ENCODE assay signal across 8 cellular contexts in genomic region chr4:102263024-102263787, GRCh38.
DNase-seq lines count a peak whose midpoint lies in the region; ATAC-seq and TF ChIP-seq lines count a peak whose summit lies in the region.

No MANE protein-coding gene starts in this region.

- no peak overlapping the region for H3K56ac ChIP-seq in H9 (ENCODE audit: insufficient read length, low read depth, low read length)

- H3K9me3 ChIP-seq in H9 (ENCODE audit: control insufficient read depth, low read depth, low read length) (no peaks in the 10 kb centered on the region), RWPE2 (ENCODE audit: severe bottlenecking) (no peaks in the 10 kb centered on the region), esophagus squamous epithelium (no peaks in the 10 kb centered on the region), psoas muscle (no peaks in the 10 kb centered on the region)

- no peak overlapping the region for H2AFZ ChIP-seq in H9 (ENCODE audit: low read length)

- H3K18ac ChIP-seq in H9 (ENCODE audit: insufficient read length, low read depth, low read length), result no peak overlapping the region

- no peak overlapping the region for H3K14ac ChIP-seq in H9 (ENCODE audit: insufficient read depth, low read length)

- TF ChIP-seq POLR2A in esophagus squamous epithelium (IDR thresholded peaks at IDR 0.05), result no peak

- no peak overlapping the region for H3K4me3 Mint-ChIP-seq in H9
- no peak overlapping the region for H3K4me3 Mint-ChIP-seq in activated T-cell treated with anti-CD3 and anti-CD28 coated beads, Interleukin-2, amount 50 U/mL, for 24 hours

- no peak overlapping the region for H4K91ac ChIP-seq in H9 (ENCODE audit: insufficient read length, low read depth, low read length)

- no peaks in the 10 kb centered on the region for H3K27me3 Mint-ChIP-seq in H9 (ENCODE audit: low read depth)
- H3K27me3 Mint-ChIP-seq in activated T-cell treated with anti-CD3 and anti-CD28 coated beads, Interleukin-2, amount 50 U/mL, for 24 hours, result no peaks in the 10 kb centered on the region

- TF ChIP-seq CTCF in AG09309 (IDR thresholded peaks at IDR 0.05; ENCODE audit: control insufficient read depth, insufficient read depth, low read depth, low read length, missing control alignments) (peak; percentile 58), GM12865 (IDR thresholded peaks at IDR 0.05; ENCODE audit: insufficient read depth, low read depth, low read length, missing control alignments) (peak; percentile 33), H9 (conservative IDR thresholded peaks at IDR 0.05) (peak; percentile 71), LNCAP (IDR thresholded peaks at IDR 0.05) (peak; percentile 76), RWPE2 (IDR thresholded peaks at IDR 0.05; ENCODE audit: poor library complexity, severe bottlenecking) (peak; percentile 82), esophagus squamous epithelium (IDR thresholded peaks at IDR 0.05) (peak in 5 of 6 experiments; percentile 24 to 69 (median 39)), psoas muscle (IDR thresholded peaks at IDR 0.05) (peak; percentile 44)

- H3K4me1 ChIP-seq in H9 (ENCODE audit: insufficient read depth, low read length), result no peaks in the 10 kb centered on the region
- H3K4me1 ChIP-seq in RWPE2 (ENCODE audit: insufficient read depth, poor library complexity, severe bottlenecking), result peaks cover 4% of the 10 kb centered on the region
- H3K4me1 ChIP-seq in esophagus squamous epithelium, result no peaks in the 10 kb centered on the region
- no peaks in the 10 kb centered on the region for H3K4me1 ChIP-seq in psoas muscle

- H3T11ph ChIP-seq in H9 (ENCODE audit: low read length), result no peak overlapping the region

- H2BK5ac ChIP-seq in H9 (ENCODE audit: insufficient read length, low read length), result no peak overlapping the region

- intact Hi-C loops in esophagus squamous epithelium (cut with DNase I) (no loop called here), psoas muscle (cut with DNase I) (no loop called here)

- DNase-seq in AG09309 (ENCODE audit: low read depth), result peak; percentile 27
- peak; percentile 48 for DNase-seq in GM12865 (ENCODE audit: low read depth)
- no peak for DNase-seq in H9
- no peak for DNase-seq in RWPE2 (ENCODE audit: low spot score)
- DNase-seq in esophagus squamous epithelium (lab: John Stamatoyannopoulos, UW), result no peak
- DNase-seq in psoas muscle, result no peak
- DNase-seq in activated T-cell treated with anti-CD3 and anti-CD28 coated beads, Interleukin-2, amount 50 U/mL, for 24 hours, result no peak

- no peak overlapping the region for H2BK12ac ChIP-seq in H9 (ENCODE audit: insufficient read length, low read depth, low read length)

- H3K36me3 ChIP-seq in RWPE2 (ENCODE audit: low read depth) (no peaks in the 10 kb centered on the region), esophagus squamous epithelium (no peaks in the 10 kb centered on the region), psoas muscle (ENCODE audit: insufficient read depth in 1 of 2, low read depth in 1 of 2) (no peaks in the 10 kb centered on the region)

- H3K27me3 ChIP-seq in H9 (ENCODE audit: insufficient read depth, low read length), result no peaks in the 10 kb centered on the region
- no peaks in the 10 kb centered on the region for H3K27me3 ChIP-seq in RWPE2 (ENCODE audit: insufficient read depth, poor library complexity, severe bottlenecking)
- no peaks in the 10 kb centered on the region for H3K27me3 ChIP-seq in esophagus squamous epithelium
- H3K27me3 ChIP-seq in psoas muscle (ENCODE audit: insufficient read depth in 3 of 3, low read length in 2 of 3), result no peaks in the 10 kb centered on the region

- H3K79me2 ChIP-seq in H9 (ENCODE audit: insufficient read depth, low read length), result no peaks in the 10 kb centered on the region

- H4K8ac ChIP-seq in H9 (replicated peaks; ENCODE audit: insufficient read length, low read depth, low read length), result no peak overlapping the region

- no peaks in the 10 kb centered on the region for H4K20me1 ChIP-seq in H9 (ENCODE audit: control insufficient read depth, insufficient read depth, insufficient read length)

- peaks cover 6 to 9% of the 10 kb centered on the region in 2 experiments for H3K4me1 Mint-ChIP-seq in H9
- peaks cover 10% of the 10 kb centered on the region for H3K4me1 Mint-ChIP-seq in activated T-cell treated with anti-CD3 and anti-CD28 coated beads, Interleukin-2, amount 50 U/mL, for 24 hours (ENCODE audit: low read depth)

- no CpG with 5 or more reads among the region's 3 CpGs for WGBS in H9 (ENCODE audit: extremely low coverage, insufficient read length, low lambda C conversion rate)
- WGBS in esophagus squamous epithelium, 2 donors, result 41 to 47% methylated on average over 3 of the region's 3 CpGs
- 44 to 48% (median 45%) methylated on average over 3 of the region's 3 CpGs for WGBS in psoas muscle, 3 donors

- no peak overlapping the region for H3K27ac ChIP-seq in H9 (ENCODE audit: insufficient read length, low read depth, low read length)
- H3K27ac ChIP-seq in RWPE2 (ENCODE audit: poor library complexity, severe bottlenecking), result no peak overlapping the region
- H3K27ac ChIP-seq in esophagus squamous epithelium, result no peak overlapping the region
- H3K27ac ChIP-seq in psoas muscle, result no peak overlapping the region

- no peak overlapping the region for H3K4me3 ChIP-seq in AG09309 (ENCODE audit: control insufficient read depth, low read depth, low read length)
- H3K4me3 ChIP-seq in GM12865 (ENCODE audit: low read depth, low read length), result no peak overlapping the region
- H3K4me3 ChIP-seq in RWPE2 (ENCODE audit: severe bottlenecking), result no peak overlapping the region
- no peak overlapping the region for H3K4me3 ChIP-seq in esophagus squamous epithelium
- no peak overlapping the region for H3K4me3 ChIP-seq in psoas muscle

- H2AK5ac ChIP-seq in H9 (ENCODE audit: insufficient read length, low read length), result no peak overlapping the region

- no peaks in the 10 kb centered on the region for H3K9me3 Mint-ChIP-seq in H9
- H3K9me3 Mint-ChIP-seq in activated T-cell treated with anti-CD3 and anti-CD28 coated beads, Interleukin-2, amount 50 U/mL, for 24 hours, result no peaks in the 10 kb centered on the region

- H2BK20ac ChIP-seq in H9 (ENCODE audit: low read depth, low read length, poor library complexity, severe bottlenecking), result no peak overlapping the region

- no peak overlapping the region for H3K23ac ChIP-seq in H9 (ENCODE audit: insufficient read length, low read depth, low read length)

- no peak overlapping the region for H3K27ac Mint-ChIP-seq in H9
- no peak overlapping the region for H3K27ac Mint-ChIP-seq in activated T-cell treated with anti-CD3 and anti-CD28 coated beads, Interleukin-2, amount 50 U/mL, for 24 hours

- no peak overlapping the region for H2BK120ac ChIP-seq in H9 (ENCODE audit: low read depth, low read length, poor library complexity, severe bottlenecking)

- H3K4me2 ChIP-seq in H9 (ENCODE audit: insufficient read depth, insufficient read length, low read length), result no peak overlapping the region

- no peak overlapping the region for H4K5ac ChIP-seq in H9 (ENCODE audit: insufficient read length, low read depth, low read length)

- no peaks in the 10 kb centered on the region for H3K23me2 ChIP-seq in H9 (ENCODE audit: insufficient read length, low read depth, low read length, poor library complexity, severe bottlenecking)

- ATAC-seq in RWPE2 (ENCODE audit: low read depth) (peak; percentile 97), psoas muscle (no peak)

- no peak overlapping the region for H2BK15ac ChIP-seq in H9 (ENCODE audit: low read depth, low read length)

- H3K36me3 Mint-ChIP-seq in H9 (ENCODE audit: insufficient read depth in 1 of 3, low read depth in 3 of 3), result peaks cover 0 to 1% (median 0%) of the 10 kb centered on the region in 3 experiments; a peak in 2 of 7 replicates
- H3K36me3 Mint-ChIP-seq in activated T-cell treated with anti-CD3 and anti-CD28 coated beads, Interleukin-2, amount 50 U/mL, for 24 hours (ENCODE audit: low read depth), result peaks cover 39% of the 10 kb centered on the region

- no peak overlapping the region for H3K4ac ChIP-seq in H9 (ENCODE audit: low read depth, low read length)

- H3K79me1 ChIP-seq in H9 (ENCODE audit: insufficient read depth, low read depth, low read length, poor library complexity, severe bottlenecking), result no peaks in the 10 kb centered on the region

- H3K9ac ChIP-seq in H9 (ENCODE audit: extremely low read depth, insufficient read length, low read length), result no peak overlapping the region

Comparison
In these comparisons a context has a peak if more than half of its experiments do, and no peak if none do; other contexts are left out.
1. DNase-seq: peak in AG09309 (single experiment) and GM12865 (single experiment); none in H9 (single experiment), RWPE2 (single experiment), esophagus squamous epithelium (single experiment), psoas muscle (0 of 2) and activated T-cell treated with anti-CD3 and anti-CD28 coated beads, Interleukin-2, amount 50 U/mL, for 24 hours (single experiment).
2. Peak in every context shown above with its lines, with median percentiles within 50 percentile points of each other: CTCF ChIP-seq.